In the genomic region with DNA sequence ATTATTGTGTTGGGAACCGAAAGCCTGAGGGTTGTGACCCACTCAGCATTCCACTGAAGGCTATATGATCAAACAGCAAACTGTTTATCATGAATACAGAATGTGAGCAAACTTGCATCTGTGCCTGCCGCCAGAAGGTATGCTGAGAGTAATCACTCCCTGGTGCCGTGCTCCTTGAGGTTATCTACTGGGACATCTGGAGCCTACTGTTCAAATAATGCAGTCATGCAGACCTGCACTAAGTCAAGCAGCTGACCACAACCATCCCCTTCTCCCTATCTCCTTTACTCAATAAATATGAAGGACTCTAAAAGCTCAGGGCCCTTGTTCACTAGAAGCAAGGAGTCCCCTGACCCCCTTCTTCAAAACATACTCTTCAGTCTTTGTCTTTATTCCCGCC, we compare ENCODE assay signal across 2 cellular contexts.
TF ChIP-seq lines count a peak whose summit lies in the region.

No MANE protein-coding gene starts in this region.

TF ChIP-seq in HEK293, 187 proteins besides CTCF, POLR2A, EP300 and RAD21:
- TF ChIP-seq ZNF544 (tag by site-specific recombination; IDR thresholded peaks at IDR 0.05) (0 out of 2 replicates have a peak, but pooled peaks have one; percentile 36), ZNF112 (tag by site-specific recombination; IDR thresholded peaks at IDR 0.05) (no peak)

TF ChIP-seq in K562, 482 proteins besides CTCF, POLR2A, EP300 and RAD21 (continues in another document):
- TF ChIP-seq GATA2 (CRISPR knock-in tag; IDR thresholded peaks at IDR 0.05) (peak; percentile 94), HDAC1 (IDR thresholded peaks at IDR 0.05) (peak in 1 of 2 experiments; percentile 61; a peak in 1 of 4 replicates), POLR2B (IDR thresholded peaks at IDR 0.05; ENCODE audit: low read depth, partially characterized antibody) (no peak), NRF1 (conservative IDR thresholded peaks at IDR 0.05 in 1 of 2, IDR thresholded peaks at IDR 0.05 in 1 of 2) (0 out of 4 replicates have a peak, but pooled peaks of 1 of the 2 experiments have one; percentile 16), HOXB6 (CRISPR knock-in tag; IDR thresholded peaks at IDR 0.05; ENCODE audit: borderline replicate concordance) (no peak), BHLHE40 (IDR thresholded peaks at IDR 0.05; ENCODE audit: low read length) (peak; percentile 71), ATF1 (CRISPR knock-in tag; IDR thresholded peaks at IDR 0.05) (no peak), ATF1 (tag; IDR thresholded peaks at IDR 0.05) (no peak), JUND (IDR thresholded peaks at IDR 0.05; ENCODE audit: borderline replicate concordance, low read depth, low read length) (peak; percentile 75; the same call in 1 of the 2 replicates), JUND (tag; IDR thresholded peaks at IDR 0.05; ENCODE audit: borderline replicate concordance, low read depth, low read length) (peak; percentile 60; the same call in 1 of the 3 replicates), TEAD1 (CRISPR knock-in tag; IDR thresholded peaks at IDR 0.05) (peak in 1 of 2 experiments; percentile 76; a peak in 1 of 4 replicates), SOX6 (IDR thresholded peaks at IDR 0.05) (peak; percentile 93), SMAD4 (CRISPR knock-in tag; conservative IDR thresholded peaks at IDR 0.05) (peak; percentile 71), BCOR (IDR thresholded peaks at IDR 0.05) (0 out of 2 replicates have a peak, but pooled peaks have one; percentile 20), ZBTB1 (CRISPR knock-in tag; IDR thresholded peaks at IDR 0.05; ENCODE audit: borderline replicate concordance, low read depth) (no peak), FOSL1 (tag; conservative IDR thresholded peaks at IDR 0.05) (peak; percentile 61), ATF7 (IDR thresholded peaks at IDR 0.05) (peak; percentile 82), FOXM1 (IDR thresholded peaks at IDR 0.05; ENCODE audit: low read depth) (peak; percentile 90), FOXM1 (CRISPR knock-in tag; IDR thresholded peaks at IDR 0.05; ENCODE audit: low read depth) (no peak), RBM34 (IDR thresholded peaks at IDR 0.05; ENCODE audit: borderline replicate concordance, insufficient read depth, low read length) (no peak), ARNT (IDR thresholded peaks at IDR 0.05) (peak in 1 of 2 experiments; percentile 70; a peak in 1 of 4 replicates), BACH1 (tag; IDR thresholded peaks at IDR 0.05) (no peak), KDM1A (IDR thresholded peaks at IDR 0.05) (peak; percentile 56 to 82), ARID1B (IDR thresholded peaks at IDR 0.05) (peak; percentile 95), NCOR1 (IDR thresholded peaks at IDR 0.05) (peak; percentile 89), POLR2AphosphoS5 (IDR thresholded peaks at IDR 0.05; ENCODE audit: control insufficient read depth, insufficient read depth, low read depth, low read length) (peak; percentile 79), MCM3 (IDR thresholded peaks at IDR 0.05) (no peak), EHMT2 (IDR thresholded peaks at IDR 0.05) (peak; percentile 46), MTA2 (IDR thresholded peaks at IDR 0.05; ENCODE audit: low read depth) (peak; percentile 89), MTA3 (IDR thresholded peaks at IDR 0.05; ENCODE audit: borderline replicate concordance) (peak; percentile 83; the same call in 1 of the 2 replicates), HLTF (IDR thresholded peaks at IDR 0.05) (0 out of 2 replicates have a peak, but pooled peaks have one; percentile 33), NR2C1 (IDR thresholded peaks at IDR 0.05) (no peak), NR2C1 (tag; IDR thresholded peaks at IDR 0.05) (0 out of 2 replicates have a peak, but pooled peaks have one; percentile 31), SMARCC2 (IDR thresholded peaks at IDR 0.05; ENCODE audit: low read depth) (peak; percentile 84), TAL1 (IDR thresholded peaks at IDR 0.05) (peak; percentile 95), CREM (IDR thresholded peaks at IDR 0.05; ENCODE audit: low read depth) (peak; percentile 51), NCOA1 (IDR thresholded peaks at IDR 0.05; ENCODE audit: low read depth) (peak; percentile 60), CTBP1 (IDR thresholded peaks at IDR 0.05; ENCODE audit: borderline replicate concordance) (peak; percentile 88), CCNT2 (IDR thresholded peaks at IDR 0.05; ENCODE audit: borderline replicate concordance, extremely low read depth, insufficient read length, low read depth, low read length) (peak; percentile 53), PRPF4 (IDR thresholded peaks at IDR 0.05; ENCODE audit: insufficient read depth, low read depth, low read length, poor library complexity, severe bottlenecking) (no peak), MEIS2 (IDR thresholded peaks at IDR 0.05; ENCODE audit: partially characterized antibody) (peak; percentile 38), TCF3 (CRISPR knock-in tag; IDR thresholded peaks at IDR 0.05) (peak; percentile 96), NFIC (IDR thresholded peaks at IDR 0.05) (peak; percentile 76), ZEB2 (IDR thresholded peaks at IDR 0.05) (peak; percentile 84), ZNF766 (CRISPR knock-in tag; conservative IDR thresholded peaks at IDR 0.05) (no peak), NFE2 (IDR thresholded peaks at IDR 0.05; ENCODE audit: low read depth) (peak; percentile 52), SNRNP70 (optimal IDR thresholded peaks at IDR 0.05; ENCODE audit: low read depth, low read length) (no peak), JUN (IDR thresholded peaks at IDR 0.05; ENCODE audit: borderline replicate concordance, low read depth, low read length) (peak; percentile 52), JUN (CRISPR knock-in tag; IDR thresholded peaks at IDR 0.05; ENCODE audit: borderline replicate concordance) (no peak), IFI16 (CRISPR knock-in tag; IDR thresholded peaks at IDR 0.05) (no peak), MBD2 (IDR thresholded peaks at IDR 0.05; ENCODE audit: borderline replicate concordance, low read depth) (peak; percentile 28; the same call in 1 of the 2 replicates)
- TF ChIP-seq, protein P1, sequence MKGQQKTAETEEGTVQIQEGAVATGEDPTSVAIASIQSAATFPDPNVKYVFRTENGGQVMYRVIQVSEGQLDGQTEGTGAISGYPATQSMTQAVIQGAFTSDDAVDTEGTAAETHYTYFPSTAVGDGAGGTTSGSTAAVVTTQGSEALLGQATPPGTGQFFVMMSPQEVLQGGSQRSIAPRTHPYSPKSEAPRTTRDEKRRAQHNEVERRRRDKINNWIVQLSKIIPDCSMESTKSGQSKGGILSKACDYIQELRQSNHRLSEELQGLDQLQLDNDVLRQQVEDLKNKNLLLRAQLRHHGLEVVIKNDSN (CRISPR knock-in tag; IDR thresholded peaks at IDR 0.05), result 0 out of 2 replicates have a peak, but pooled peaks have one; percentile 22
- TF ChIP-seq, protein P2, sequence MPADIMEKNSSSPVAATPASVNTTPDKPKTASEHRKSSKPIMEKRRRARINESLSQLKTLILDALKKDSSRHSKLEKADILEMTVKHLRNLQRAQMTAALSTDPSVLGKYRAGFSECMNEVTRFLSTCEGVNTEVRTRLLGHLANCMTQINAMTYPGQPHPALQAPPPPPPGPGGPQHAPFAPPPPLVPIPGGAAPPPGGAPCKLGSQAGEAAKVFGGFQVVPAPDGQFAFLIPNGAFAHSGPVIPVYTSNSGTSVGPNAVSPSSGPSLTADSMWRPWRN (IDR thresholded peaks at IDR 0.05; ENCODE audit: low read depth), result peak; percentile 93
- TF ChIP-seq, protein P3, sequence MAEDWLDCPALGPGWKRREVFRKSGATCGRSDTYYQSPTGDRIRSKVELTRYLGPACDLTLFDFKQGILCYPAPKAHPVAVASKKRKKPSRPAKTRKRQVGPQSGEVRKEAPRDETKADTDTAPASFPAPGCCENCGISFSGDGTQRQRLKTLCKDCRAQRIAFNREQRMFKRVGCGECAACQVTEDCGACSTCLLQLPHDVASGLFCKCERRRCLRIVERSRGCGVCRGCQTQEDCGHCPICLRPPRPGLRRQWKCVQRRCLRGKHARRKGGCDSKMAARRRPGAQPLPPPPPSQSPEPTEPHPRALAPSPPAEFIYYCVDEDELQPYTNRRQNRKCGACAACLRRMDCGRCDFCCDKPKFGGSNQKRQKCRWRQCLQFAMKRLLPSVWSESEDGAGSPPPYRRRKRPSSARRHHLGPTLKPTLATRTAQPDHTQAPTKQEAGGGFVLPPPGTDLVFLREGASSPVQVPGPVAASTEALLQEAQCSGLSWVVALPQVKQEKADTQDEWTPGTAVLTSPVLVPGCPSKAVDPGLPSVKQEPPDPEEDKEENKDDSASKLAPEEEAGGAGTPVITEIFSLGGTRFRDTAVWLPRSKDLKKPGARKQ (CRISPR knock-in tag; IDR thresholded peaks at IDR 0.05), result no peak
- TF ChIP-seq, protein P4, sequence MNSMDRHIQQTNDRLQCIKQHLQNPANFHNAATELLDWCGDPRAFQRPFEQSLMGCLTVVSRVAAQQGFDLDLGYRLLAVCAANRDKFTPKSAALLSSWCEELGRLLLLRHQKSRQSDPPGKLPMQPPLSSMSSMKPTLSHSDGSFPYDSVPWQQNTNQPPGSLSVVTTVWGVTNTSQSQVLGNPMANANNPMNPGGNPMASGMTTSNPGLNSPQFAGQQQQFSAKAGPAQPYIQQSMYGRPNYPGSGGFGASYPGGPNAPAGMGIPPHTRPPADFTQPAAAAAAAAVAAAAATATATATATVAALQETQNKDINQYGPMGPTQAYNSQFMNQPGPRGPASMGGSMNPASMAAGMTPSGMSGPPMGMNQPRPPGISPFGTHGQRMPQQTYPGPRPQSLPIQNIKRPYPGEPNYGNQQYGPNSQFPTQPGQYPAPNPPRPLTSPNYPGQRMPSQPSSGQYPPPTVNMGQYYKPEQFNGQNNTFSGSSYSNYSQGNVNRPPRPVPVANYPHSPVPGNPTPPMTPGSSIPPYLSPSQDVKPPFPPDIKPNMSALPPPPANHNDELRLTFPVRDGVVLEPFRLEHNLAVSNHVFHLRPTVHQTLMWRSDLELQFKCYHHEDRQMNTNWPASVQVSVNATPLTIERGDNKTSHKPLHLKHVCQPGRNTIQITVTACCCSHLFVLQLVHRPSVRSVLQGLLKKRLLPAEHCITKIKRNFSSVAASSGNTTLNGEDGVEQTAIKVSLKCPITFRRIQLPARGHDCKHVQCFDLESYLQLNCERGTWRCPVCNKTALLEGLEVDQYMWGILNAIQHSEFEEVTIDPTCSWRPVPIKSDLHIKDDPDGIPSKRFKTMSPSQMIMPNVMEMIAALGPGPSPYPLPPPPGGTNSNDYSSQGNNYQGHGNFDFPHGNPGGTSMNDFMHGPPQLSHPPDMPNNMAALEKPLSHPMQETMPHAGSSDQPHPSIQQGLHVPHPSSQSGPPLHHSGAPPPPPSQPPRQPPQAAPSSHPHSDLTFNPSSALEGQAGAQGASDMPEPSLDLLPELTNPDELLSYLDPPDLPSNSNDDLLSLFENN (IDR thresholded peaks at IDR 0.05; ENCODE audit: low read depth in 2 of 2, low read length in 2 of 2), result peak in 1 of 2 experiments; percentile 63; a peak in 2 of 4 replicates
- TF ChIP-seq, protein P5, sequence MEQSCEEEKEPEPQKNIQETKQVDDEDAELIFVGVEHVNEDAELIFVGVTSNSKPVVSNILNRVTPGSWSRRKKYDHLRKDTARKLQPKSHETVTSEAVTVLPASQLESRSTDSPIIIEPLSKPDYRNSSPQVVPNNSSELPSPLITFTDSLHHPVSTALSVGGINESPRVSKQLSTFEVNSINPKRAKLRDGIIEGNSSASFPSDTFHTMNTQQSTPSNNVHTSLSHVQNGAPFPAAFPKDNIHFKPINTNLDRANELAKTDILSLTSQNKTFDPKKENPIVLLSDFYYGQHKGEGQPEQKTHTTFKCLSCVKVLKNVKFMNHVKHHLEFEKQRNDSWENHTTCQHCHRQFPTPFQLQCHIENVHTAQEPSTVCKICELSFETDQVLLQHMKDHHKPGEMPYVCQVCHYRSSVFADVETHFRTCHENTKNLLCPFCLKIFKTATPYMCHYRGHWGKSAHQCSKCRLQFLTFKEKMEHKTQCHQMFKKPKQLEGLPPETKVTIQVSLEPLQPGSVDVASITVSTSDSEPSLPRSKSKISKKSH (CRISPR knock-in tag; IDR thresholded peaks at IDR 0.05), result no peak
- TF ChIP-seq, protein P6, sequence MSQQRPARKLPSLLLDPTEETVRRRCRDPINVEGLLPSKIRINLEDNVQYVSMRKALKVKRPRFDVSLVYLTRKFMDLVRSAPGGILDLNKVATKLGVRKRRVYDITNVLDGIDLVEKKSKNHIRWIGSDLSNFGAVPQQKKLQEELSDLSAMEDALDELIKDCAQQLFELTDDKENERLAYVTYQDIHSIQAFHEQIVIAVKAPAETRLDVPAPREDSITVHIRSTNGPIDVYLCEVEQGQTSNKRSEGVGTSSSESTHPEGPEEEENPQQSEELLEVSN (IDR thresholded peaks at IDR 0.05; ENCODE audit: borderline replicate concordance in 1 of 2, extremely low read depth in 1 of 2, insufficient read depth in 1 of 2, insufficient read length in 1 of 2, low read depth in 1 of 2, low read length in 1 of 2, poor library complexity in 1 of 2, severe bottlenecking in 1 of 2), result no peak
- TF ChIP-seq, protein P7, sequence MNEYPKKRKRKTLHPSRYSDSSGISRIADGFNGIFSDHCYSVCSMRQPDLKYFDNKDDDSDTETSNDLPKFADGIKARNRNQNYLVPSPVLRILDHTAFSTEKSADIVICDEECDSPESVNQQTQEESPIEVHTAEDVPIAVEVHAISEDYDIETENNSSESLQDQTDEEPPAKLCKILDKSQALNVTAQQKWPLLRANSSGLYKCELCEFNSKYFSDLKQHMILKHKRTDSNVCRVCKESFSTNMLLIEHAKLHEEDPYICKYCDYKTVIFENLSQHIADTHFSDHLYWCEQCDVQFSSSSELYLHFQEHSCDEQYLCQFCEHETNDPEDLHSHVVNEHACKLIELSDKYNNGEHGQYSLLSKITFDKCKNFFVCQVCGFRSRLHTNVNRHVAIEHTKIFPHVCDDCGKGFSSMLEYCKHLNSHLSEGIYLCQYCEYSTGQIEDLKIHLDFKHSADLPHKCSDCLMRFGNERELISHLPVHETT (CRISPR knock-in tag; conservative IDR thresholded peaks at IDR 0.05 in 1 of 2, IDR thresholded peaks at IDR 0.05 in 1 of 2), result 0 out of 4 replicates have a peak, but pooled peaks of 1 of the 2 experiments have one; percentile 45
- TF ChIP-seq, protein P8, sequence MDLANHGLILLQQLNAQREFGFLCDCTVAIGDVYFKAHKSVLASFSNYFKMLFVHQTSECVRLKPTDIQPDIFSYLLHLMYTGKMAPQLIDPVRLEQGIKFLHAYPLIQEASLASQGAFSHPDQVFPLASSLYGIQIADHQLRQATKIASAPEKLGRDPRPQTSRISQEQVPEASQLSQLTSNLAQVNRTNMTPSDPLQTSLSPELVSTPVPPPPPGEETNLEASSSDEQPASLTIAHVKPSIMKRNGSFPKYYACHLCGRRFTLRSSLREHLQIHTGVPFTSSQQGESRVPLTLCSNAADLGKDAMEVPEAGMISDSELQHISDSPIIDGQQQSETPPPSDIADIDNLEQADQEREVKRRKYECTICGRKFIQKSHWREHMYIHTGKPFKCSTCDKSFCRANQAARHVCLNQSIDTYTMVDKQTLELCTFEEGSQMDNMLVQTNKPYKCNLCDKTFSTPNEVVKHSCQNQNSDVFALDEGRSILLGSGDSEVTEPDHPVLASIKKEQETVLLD (IDR thresholded peaks at IDR 0.05), result no peak
- TF ChIP-seq, protein P9, sequence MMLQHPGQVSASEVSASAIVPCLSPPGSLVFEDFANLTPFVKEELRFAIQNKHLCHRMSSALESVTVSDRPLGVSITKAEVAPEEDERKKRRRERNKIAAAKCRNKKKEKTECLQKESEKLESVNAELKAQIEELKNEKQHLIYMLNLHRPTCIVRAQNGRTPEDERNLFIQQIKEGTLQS (IDR thresholded peaks at IDR 0.05), result peak; percentile 57; the same call in 1 of the 2 replicates
- TF ChIP-seq, protein P9 (CRISPR knock-in tag; conservative IDR thresholded peaks at IDR 0.05), result 0 out of 2 replicates have a peak, but pooled peaks have one; percentile 36
